Comparison of ENCODE assay signal across 34 cellular contexts in genomic region chr6:167583412-167583811, GRCh38.
"Had no signal": no experiment of that assay in that cellular context is flagged by ENCODE, and none has a peak within 500 bp of the region (broad histone marks: within the 10 kb centered on the region; RNA-seq: fewer than 3 reads in every experiment).

No MANE protein-coding gene starts in this region.

- H3K36me3 ChIP-seq: MG63 had no signal

- H3K4me3 ChIP-seq: MG63 had no signal

- DNase-seq: Karpas-422, Kasumi-1, MG63, MM.1S, MV-4-11, NCI-H1048, NCI-H1092, NCI-H1092 treated with DMSO at 0.1 percent for 48 hours, NCI-H1105, NCI-H1105 treated with DMSO at 0.1 percent for 48 hours, NCI-H1417, NCI-H1417 treated with DMSO at 0.1 percent for 48 hours, NCI-H1436, NCI-H1436 treated with DMSO at 0.1 percent for 48 hours, NCI-H146, NCI-H1694, NCI-H1694 treated with DMSO at 0.1 percent for 48 hours, NCI-H187, NCI-H187 treated with DMSO at 0.1 percent for 48 hours, NCI-H1930, NCI-H2029, NCI-H2029 treated with DMSO at 0.1 percent for 48 hours, NCI-H2081, NCI-H2081 treated with DMSO at 0.1 percent for 48 hours, NCI-H2107, NCI-H2171, NCI-H2171 treated with DMSO at 0.1 percent for 48 hours, NCI-H2227 treated with DMSO at 0.1 percent for 48 hours, NCI-H226, NCI-H345, NCI-H446, NCI-H446 treated with DMSO at 0.1 percent for 48 hours, NCI-H510A, NCI-H510A treated with DMSO at 0.1 percent for 48 hours had no signal
